Comparison of ENCODE assay signal across 19 cellular contexts in genomic region chr4:106659386-106659785, GRCh38.
DNase-seq lines count a peak whose midpoint lies in the region; ATAC-seq, FAIRE-seq and TF ChIP-seq lines count a peak whose summit lies in the region.
"Had no signal": no experiment of that assay in that cellular context is flagged by ENCODE, and none has a peak within 500 bp of the region (broad histone marks: within the 10 kb centered on the region; RNA-seq: fewer than 3 reads in every experiment).

No MANE protein-coding gene starts in this region.

- no peak overlapping the region for H3K4ac ChIP-seq in mesenchymal stem cell (ENCODE audit: low read depth in 1 of 2, low read length in 2 of 2)

- no peaks in the 10 kb centered on the region for H3K79me1 ChIP-seq in mesenchymal stem cell (replicated peaks; ENCODE audit: low read length, poor library complexity, severe bottlenecking)

- H3K27me3 ChIP-seq in HL-60 (ENCODE audit: insufficient read depth, poor library complexity, severe bottlenecking) = no peaks in the 10 kb centered on the region
- H3K27me3 ChIP-seq in K562 (ENCODE audit: control insufficient read depth in 2 of 2, insufficient read depth in 2 of 2, low read length in 2 of 2) = no peaks in the 10 kb centered on the region
- H3K27me3 ChIP-seq in mesenchymal stem cell (ENCODE audit: control insufficient read depth in 1 of 2, insufficient read depth in 1 of 2, low read length in 2 of 2) = no peaks in the 10 kb centered on the region
- H3K27me3 ChIP-seq in spleen (replicated peaks in 1 of 7) = no peaks in the 10 kb centered on the region
- H3K27me3 ChIP-seq: cardiac muscle cell, heart left ventricle had no signal

- H3K4me1 ChIP-seq in K562 (replicated peaks in 1 of 2; ENCODE audit: control insufficient read depth in 2 of 2, insufficient read depth in 2 of 2, low read length in 2 of 2) (no peaks in the 10 kb centered on the region), mesenchymal stem cell (ENCODE audit: control insufficient read depth, insufficient read depth, low read depth, low read length) (no peaks in the 10 kb centered on the region), spleen (no peaks in the 10 kb centered on the region)
- H3K4me1 ChIP-seq: heart left ventricle had no signal

- no peak overlapping the region for H2BK15ac ChIP-seq in mesenchymal stem cell (ENCODE audit: low read depth, poor library complexity, severe bottlenecking)

- no peak for TF ChIP-seq RAD21 in K562 (CRISPR knock-in tag; conservative IDR thresholded peaks at IDR 0.05 in 1 of 2, IDR thresholded peaks at IDR 0.05 in 1 of 2)

- no peak overlapping the region for H4K8ac ChIP-seq in mesenchymal stem cell (ENCODE audit: low read length)

- no peak overlapping the region for H2BK120ac ChIP-seq in mesenchymal stem cell (ENCODE audit: low read depth, low read length)

- POLR2A ChIA-PET in K562 (lab: Yijun Ruan, JAX) = no interaction called here

- H3K23ac ChIP-seq in mesenchymal stem cell (ENCODE audit: low read length in 2 of 2) = no peak overlapping the region

- H3K14ac ChIP-seq in mesenchymal stem cell (ENCODE audit: low read length in 2 of 2) = no peak overlapping the region

- ATAC-seq in K562 (no peak), GM21360 (IDR thresholded peaks at IDR 0.05; ENCODE audit: unreplicated experiment) (no peak), GM18517 (IDR thresholded peaks at IDR 0.05; ENCODE audit: unreplicated experiment) (no peak)
- ATAC-seq: esophagus mucosa; stimulated activated naive CD8-positive, alpha-beta T cell treated with anti-CD3 and anti-CD28 coated beads, Interleukin-15, amount 100 ng/mL, for 72 hours had no signal

- no peak overlapping the region for H2BK12ac ChIP-seq in mesenchymal stem cell (ENCODE audit: low read length in 2 of 2)

- DNase-seq in HL-60 (ENCODE audit: low read depth in 1 of 2, low spot score in 1 of 2) (peak; percentile 41 to 77), NOMO-1 treated with dmso at 0.1 percent for 144 hours (lab: John Stamatoyannopoulos, UW; ENCODE audit: unreplicated experiment) (peak; percentile 37), K562 (ENCODE audit: extremely low read depth in 1 of 4, low spot score in 3 of 4) (no peak), mesenchymal stem cell (peak; percentile 28), spleen (no peak)
- DNase-seq: heart left ventricle; HFFc6; NCI-H146; NCI-H2227 treated with DMSO at 0.1 percent for 48 hours; occipital lobe; retina; stimulated activated naive CD8-positive, alpha-beta T cell treated with anti-CD3 and anti-CD28 coated beads, Interleukin-15, amount 100 ng/mL, for 72 hours; T-helper 2 cell had no signal

- H3K9ac ChIP-seq in K562 (ENCODE audit: insufficient read depth in 1 of 2, low read depth in 2 of 2, low read length in 2 of 2) (no peak overlapping the region), mesenchymal stem cell (ENCODE audit: low read length) (no peak overlapping the region)

- CTCF ChIA-PET in K562 (lab: Yijun Ruan, JAX; ENCODE audit: low intra/inter-chr PET ratio) = no interaction called here

- H3K4me2 ChIP-seq in K562 (ENCODE audit: insufficient read depth, low read length) (no peak overlapping the region), mesenchymal stem cell (ENCODE audit: low read length, poor library complexity, severe bottlenecking) (no peak overlapping the region)

- peaks cover 1% of the 10 kb centered on the region; the same call in 1 of the 2 replicates for H3K9me3 ChIP-seq in K562 (replicated peaks; ENCODE audit: control insufficient read depth, insufficient read depth, low read depth, low read length)
- no peaks in the 10 kb centered on the region for H3K9me3 ChIP-seq in mesenchymal stem cell (ENCODE audit: control insufficient read depth, low read length)
- H3K9me3 ChIP-seq in spleen = no peaks in the 10 kb centered on the region
- H3K9me3 ChIP-seq: heart left ventricle had no signal

- H3K18ac ChIP-seq in mesenchymal stem cell (ENCODE audit: low read depth in 1 of 2, low read length in 2 of 2) = no peak overlapping the region

- H2BK5ac ChIP-seq in mesenchymal stem cell (ENCODE audit: low read depth, low read length, poor library complexity, severe bottlenecking) = no peak overlapping the region

- FAIRE-seq in K562 (lab: Jason Lieb, UNC) = no peak
- FAIRE-seq: D721Med had no signal

- in situ Hi-C loops in K562 (cut with MboI) = no loop called here

- WGBS in K562 (ENCODE audit: insufficient coverage, low coverage, missing lambda C conversion rate) = 0% methylated on average over 1 of the region's 1 CpG
- WGBS in mesenchymal stem cell = no CpG with 5 or more reads among the region's 1 CpG
- WGBS in spleen, 5 donors = 48 to 88% (median 62%) methylated on average over 1 of the region's 1 CpG

- H2AK5ac ChIP-seq in mesenchymal stem cell (ENCODE audit: low read length, severe bottlenecking) = no peak overlapping the region

- H3K9me1 ChIP-seq in K562 (ENCODE audit: control insufficient read depth, insufficient read depth, low read length) = no peaks in the 10 kb centered on the region

- TF ChIP-seq CTCF in HL-60 (IDR thresholded peaks at IDR 0.05; ENCODE audit: insufficient read depth, low read length) = no peak
- no peak for TF ChIP-seq CTCF in K562 (IDR thresholded peaks at IDR 0.05 in 2 of 3, conservative IDR thresholded peaks at IDR 0.05 in 1 of 3; ENCODE audit: insufficient read depth in 2 of 3, low read depth in 1 of 3, low read length in 3 of 3)
- TF ChIP-seq CTCF in spleen (IDR thresholded peaks at IDR 0.05 in 8 of 11, conservative IDR thresholded peaks at IDR 0.05 in 3 of 11) = no peak

- no peaks in the 10 kb centered on the region for H3K79me2 ChIP-seq in K562 (ENCODE audit: control insufficient read depth, insufficient read depth, low read length)

- no peak overlapping the region for H3K4me3 ChIP-seq in HL-60 (replicated peaks; ENCODE audit: insufficient read depth, low read length)
- H3K4me3 ChIP-seq in K562 = no peak overlapping the region
- H3K4me3 ChIP-seq in mesenchymal stem cell (ENCODE audit: insufficient read depth in 1 of 2, low read depth in 1 of 2, low read length in 2 of 2) = no peak overlapping the region
- no peak overlapping the region for H3K4me3 ChIP-seq in spleen
- H3K4me3 ChIP-seq: cardiac muscle cell, heart left ventricle had no signal

- intact Hi-C loops in K562 (cut with micrococcal nuclease) (no loop called here), spleen (cut with DNase I; ENCODE audit: low total_unique reads) (no loop called here)

- H2AFZ ChIP-seq in K562 (ENCODE audit: low read depth, low read length) (no peak overlapping the region), mesenchymal stem cell (ENCODE audit: low read depth, low read length) (no peak overlapping the region)

- no TSS peak for BruUV-seq in K562 (replicated peaks; lab: Mats Ljungman, UMichigan)

- H4K91ac ChIP-seq in mesenchymal stem cell (ENCODE audit: low read length) = no peak overlapping the region

- TF ChIP-seq POLR2A in K562 (conservative IDR thresholded peaks at IDR 0.05) = no peak
- TF ChIP-seq POLR2A in spleen (IDR thresholded peaks at IDR 0.05) = no peak

- H3K36me3 ChIP-seq in K562 (ENCODE audit: control insufficient read depth, insufficient read depth, low read length) (no peaks in the 10 kb centered on the region), mesenchymal stem cell (ENCODE audit: control insufficient read depth in 1 of 2, insufficient read depth in 2 of 2, low read depth in 1 of 2, low read length in 2 of 2) (no peaks in the 10 kb centered on the region), spleen (no peaks in the 10 kb centered on the region)
- H3K36me3 ChIP-seq: cardiac muscle cell, heart left ventricle had no signal

- no peak for TF ChIP-seq EP300 in K562 (IDR thresholded peaks at IDR 0.05; ENCODE audit: low read length)

- H4K20me1 ChIP-seq in K562 (replicated peaks; ENCODE audit: control insufficient read depth, insufficient read depth, low read length) = no peaks in the 10 kb centered on the region

- no peak overlapping the region for H3K27ac ChIP-seq in HL-60 (replicated peaks)
- no peak overlapping the region for H3K27ac ChIP-seq in K562 (ENCODE audit: extremely low read depth, low read depth, low read length)
- H3K27ac ChIP-seq in mesenchymal stem cell (ENCODE audit: low read length, poor library complexity, severe bottlenecking) = no peak overlapping the region
- no peak overlapping the region for H3K27ac ChIP-seq in spleen
- H3K27ac ChIP-seq: cardiac muscle cell, heart left ventricle, RWPE1 had no signal

TF ChIP-seq in K562, 482 proteins besides CTCF, POLR2A, EP300 and RAD21:
- TF ChIP-seq CEBPG (CRISPR knock-in tag; IDR thresholded peaks at IDR 0.05) (no peak), CEBPG (tag; conservative IDR thresholded peaks at IDR 0.05 in 1 of 2, IDR thresholded peaks at IDR 0.05 in 1 of 2) (peak; percentile 18 to 58; a peak in 2 of 4 replicates), CEBPB (tag; IDR thresholded peaks at IDR 0.05) (peak; percentile 68), GATA2 (CRISPR knock-in tag; IDR thresholded peaks at IDR 0.05) (no peak)

Comparison
In these comparisons a context has a peak if more than half of its experiments do, and no peak if none do; other contexts are left out.
1. DNase-seq: peak in HL-60 (2 of 2), NOMO-1 treated with dmso at 0.1 percent for 144 hours (single experiment) and mesenchymal stem cell (single experiment); none in K562 (0 of 4) and spleen (single experiment).